28 cellular contexts compared by ENCODE assay signal in the genomic region with DNA sequence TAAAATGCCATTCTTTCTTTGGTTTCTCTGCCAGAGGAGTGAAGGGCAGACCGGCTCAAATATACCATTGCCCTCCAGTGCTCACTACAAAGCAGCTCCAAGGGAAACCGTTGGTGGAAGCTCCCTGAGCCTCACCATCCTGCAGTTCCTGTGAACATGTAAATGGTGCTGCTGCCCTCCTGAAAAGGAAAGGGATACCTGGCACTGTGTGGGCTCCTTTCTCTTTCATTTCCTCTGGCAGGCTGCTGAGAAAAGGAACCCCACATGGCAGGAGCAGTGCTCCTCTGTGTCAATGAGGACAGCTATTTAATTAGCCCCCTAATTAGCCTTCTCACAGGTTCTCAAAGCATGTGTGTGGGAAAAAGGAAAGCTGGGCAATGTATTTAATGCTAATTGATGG.
A peak's percentile ranks its signal among the peaks of the same experiment; 100 is the strongest.
DNase-seq lines count a peak whose midpoint lies in the region; ATAC-seq and TF ChIP-seq lines count a peak whose summit lies in the region.
"Had no signal": no experiment of that assay in that cellular context is flagged by ENCODE, and none has a peak within 500 bp of the region (broad histone marks: within the 10 kb centered on the region; RNA-seq: fewer than 3 reads in every experiment).

No MANE protein-coding gene starts in this region.

- DNase-seq in activated CD4-positive, alpha-beta T cell treated with anti-CD3 and anti-CD28 coated beads for 36 hours, result peak; percentile 8
- DNase-seq in activated CD4-positive, alpha-beta T cell treated with anti-CD3 and anti-CD28 coated beads, Interleukin-2, amount 50 U/mL, for 1 hour, result no peak
- DNase-seq in substantia nigra (lab: John Stamatoyannopoulos, UW) (no peak), nephron progenitor cell (no peak), DMS153 treated with DMSO at 0.1 percent for 48 hours (lab: John Stamatoyannopoulos, UW; ENCODE audit: unreplicated experiment) (no peak), NCI-H2227 treated with DMSO at 0.1 percent for 48 hours (lab: John Stamatoyannopoulos, UW) (no peak)
- DNase-seq: activated CD4-positive, alpha-beta T cell treated with anti-CD3 and anti-CD28 coated beads for 1 hour; activated effector memory CD4-positive, alpha-beta T cell treated with anti-CD3 and anti-CD28 coated beads, Interleukin-2, amount 50 U/mL, for 16 hours; Calu3; effector CD8-positive, alpha-beta T cell; head of caudate nucleus; KG1; natural killer cell; NCI-H1092 treated with DMSO at 0.1 percent for 48 hours; NCI-H748 treated with DMSO at 0.1 percent for 48 hours; SK-N-SH; small intestine; stimulated activated CD4-positive, alpha-beta T cell treated with anti-CD3 and anti-CD28 coated beads, Interleukin-4, amount 100 ng/mL, for 4 hours; stimulated activated CD8-positive, alpha-beta memory T cell treated with anti-CD3 and anti-CD28 coated beads, Interleukin-4, amount 100 ng/mL, for 48 hours; T1000; testis had no signal

- CTCF ChIA-PET in activated CD4-positive, alpha-beta T cell treated with anti-CD3 and anti-CD28 coated beads for 36 hours (lab: Charles Lee), result interaction anchor here (0.6 to 2.1 kb wide), 7 partner anchors 10 to 1867 kb away, joined by 3 to 10 read pairs (median 3); no protein-coding TSS in a partner anchor

- POLR2A ChIA-PET in activated CD4-positive, alpha-beta T cell treated with anti-CD3 and anti-CD28 coated beads for 36 hours (lab: Charles Lee), result no interaction called here

- ATAC-seq in activated CD4-positive, alpha-beta T cell treated with anti-CD3 and anti-CD28 coated beads for 36 hours, result peak; percentile 51
- peak; percentile 69 for ATAC-seq in GM21825 (IDR thresholded peaks at IDR 0.05; ENCODE audit: unreplicated experiment)
- peak; percentile 67 for ATAC-seq in HG03354 (IDR thresholded peaks at IDR 0.05; ENCODE audit: poor library complexity, severe bottlenecking, unreplicated experiment)
- ATAC-seq: natural killer cell, Panc1 had no signal

- no peaks in the 10 kb centered on the region for H3K27me3 Mint-ChIP-seq in activated CD4-positive, alpha-beta T cell treated with anti-CD3 and anti-CD28 coated beads for 36 hours
- peaks cover 14% of the 10 kb centered on the region for H3K27me3 Mint-ChIP-seq in nephron progenitor cell (ENCODE audit: low read depth, poor library complexity)
- H3K27me3 Mint-ChIP-seq: central memory CD8-positive, alpha-beta T cell; progenitor cell of endocrine pancreas had no signal

- no peaks in the 10 kb centered on the region for H3K36me3 Mint-ChIP-seq in activated CD4-positive, alpha-beta T cell treated with anti-CD3 and anti-CD28 coated beads for 36 hours (ENCODE audit: low read depth)
- H3K36me3 Mint-ChIP-seq in nephron progenitor cell (ENCODE audit: low read depth), result no peaks in the 10 kb centered on the region
- H3K36me3 Mint-ChIP-seq: natural killer cell had no signal

- no peak overlapping the region for H3K27ac Mint-ChIP-seq in activated CD4-positive, alpha-beta T cell treated with anti-CD3 and anti-CD28 coated beads for 36 hours
- H3K27ac Mint-ChIP-seq in nephron progenitor cell, result no peak overlapping the region
- H3K27ac Mint-ChIP-seq: B cell, natural killer cell, progenitor cell of endocrine pancreas had no signal

- H3K4me3 Mint-ChIP-seq in activated CD4-positive, alpha-beta T cell treated with anti-CD3 and anti-CD28 coated beads for 36 hours, result no peak overlapping the region
- H3K4me3 Mint-ChIP-seq in nephron progenitor cell, result no peak overlapping the region
- H3K4me3 Mint-ChIP-seq: B cell; central memory CD8-positive, alpha-beta T cell; natural killer cell had no signal

- no peaks in the 10 kb centered on the region for H3K9me3 Mint-ChIP-seq in activated CD4-positive, alpha-beta T cell treated with anti-CD3 and anti-CD28 coated beads for 36 hours (ENCODE audit: low read depth)
- H3K9me3 Mint-ChIP-seq in nephron progenitor cell, result no peaks in the 10 kb centered on the region
- H3K9me3 Mint-ChIP-seq: central memory CD8-positive, alpha-beta T cell; natural killer cell had no signal

- TF ChIP-seq CTCF in nephron progenitor cell (IDR thresholded peaks at IDR 0.05), result no peak

- peak overlapping the region; percentile 33 for H3K27ac ChIP-seq in substantia nigra (ENCODE audit: low read depth, low read length, poor library complexity, severe bottlenecking)
- H3K27ac ChIP-seq: 22Rv1, testis had no signal

- intact Hi-C loops in activated CD4-positive, alpha-beta T cell treated with anti-CD3 and anti-CD28 coated beads for 36 hours (cut with DNase I, micrococcal nuclease), result loop anchor here in 1 of 2 experiments (5.0 kb wide), 1 partner anchor 120 kb away; no protein-coding TSS in a partner anchor

- H3K4me1 Mint-ChIP-seq in activated CD4-positive, alpha-beta T cell treated with anti-CD3 and anti-CD28 coated beads for 36 hours, result peaks cover 3% of the 10 kb centered on the region
- H3K4me1 Mint-ChIP-seq in nephron progenitor cell, result peaks cover 6% of the 10 kb centered on the region
- H3K4me1 Mint-ChIP-seq: B cell; central memory CD8-positive, alpha-beta T cell; natural killer cell had no signal
